Comparison of ENCODE assay signal across 1 cellular context in the genomic region with DNA sequence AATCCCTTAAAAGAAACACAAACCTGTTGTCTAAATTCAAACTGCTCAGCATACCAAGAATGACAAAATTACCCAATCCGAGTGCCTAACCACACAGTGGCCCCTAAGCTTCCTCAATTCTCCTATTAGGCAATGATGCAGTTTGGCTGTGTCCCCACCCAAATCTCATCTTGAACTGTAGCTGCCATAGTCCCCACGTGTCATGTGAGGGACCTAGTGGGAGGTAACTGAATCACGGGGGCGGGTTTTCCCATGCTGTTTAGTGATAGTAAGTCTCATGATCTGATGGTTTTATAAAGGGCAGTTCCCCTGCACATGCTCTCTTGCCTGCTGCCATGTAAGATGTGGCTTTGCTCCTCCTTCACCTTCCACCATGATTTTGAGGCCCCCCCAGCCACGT.
TF ChIP-seq lines count a peak whose summit lies in the region.

No MANE protein-coding gene starts in this region.

TF ChIP-seq in K562, 482 proteins besides CTCF, POLR2A, EP300 and RAD21 (continued from another document):
- TF ChIP-seq, protein P1, sequence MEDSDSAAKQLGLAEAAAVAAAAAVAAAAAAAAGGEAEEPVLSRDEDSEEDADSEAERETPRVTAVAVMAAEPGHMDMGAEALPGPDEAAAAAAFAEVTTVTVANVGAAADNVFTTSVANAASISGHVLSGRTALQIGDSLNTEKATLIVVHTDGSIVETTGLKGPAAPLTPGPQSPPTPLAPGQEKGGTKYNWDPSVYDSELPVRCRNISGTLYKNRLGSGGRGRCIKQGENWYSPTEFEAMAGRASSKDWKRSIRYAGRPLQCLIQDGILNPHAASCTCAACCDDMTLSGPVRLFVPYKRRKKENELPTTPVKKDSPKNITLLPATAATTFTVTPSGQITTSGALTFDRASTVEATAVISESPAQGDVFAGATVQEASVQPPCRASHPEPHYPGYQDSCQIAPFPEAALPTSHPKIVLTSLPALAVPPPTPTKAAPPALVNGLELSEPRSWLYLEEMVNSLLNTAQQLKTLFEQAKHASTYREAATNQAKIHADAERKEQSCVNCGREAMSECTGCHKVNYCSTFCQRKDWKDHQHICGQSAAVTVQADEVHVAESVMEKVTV (CRISPR knock-in tag; IDR thresholded peaks at IDR 0.05) = no peak
- no peak for TF ChIP-seq TEAD4 (IDR thresholded peaks at IDR 0.05; ENCODE audit: low read length)
- TF ChIP-seq TEAD4 (CRISPR knock-in tag; IDR thresholded peaks at IDR 0.05; ENCODE audit: borderline replicate concordance) = no peak
- no peak for TF ChIP-seq RBM34 (IDR thresholded peaks at IDR 0.05; ENCODE audit: borderline replicate concordance, insufficient read depth, low read length)
- no peak for TF ChIP-seq RFX5 (IDR thresholded peaks at IDR 0.05; ENCODE audit: low read depth, low read length)
- peak; percentile 58; the same call in 1 of the 2 replicates for TF ChIP-seq USF2 (CRISPR knock-in tag; IDR thresholded peaks at IDR 0.05)
- no peak for TF ChIP-seq ZNF583 (CRISPR knock-in tag; IDR thresholded peaks at IDR 0.05)
- peak; percentile 34; the same call in 1 of the 2 replicates for TF ChIP-seq CEBPG (CRISPR knock-in tag; IDR thresholded peaks at IDR 0.05)
- TF ChIP-seq CEBPG (tag; conservative IDR thresholded peaks at IDR 0.05 in 1 of 2, IDR thresholded peaks at IDR 0.05 in 1 of 2) = peak in 1 of 2 experiments; percentile 13; a peak in 1 of 4 replicates
- TF ChIP-seq BRCA1 (IDR thresholded peaks at IDR 0.05) = no peak
- no peak for TF ChIP-seq BRCA1 (CRISPR knock-in tag; IDR thresholded peaks at IDR 0.05)
- TF ChIP-seq IFI16 (CRISPR knock-in tag; IDR thresholded peaks at IDR 0.05) = no peak
- no peak for TF ChIP-seq CHD1 (IDR thresholded peaks at IDR 0.05; ENCODE audit: low read length)
- no peak for TF ChIP-seq DACH1 (IDR thresholded peaks at IDR 0.05; ENCODE audit: partially characterized antibody)
- no peak for TF ChIP-seq SIN3B (IDR thresholded peaks at IDR 0.05; ENCODE audit: low read depth)
- peak; percentile 25; the same call in 1 of the 2 replicates for TF ChIP-seq POLR2AphosphoS5 (IDR thresholded peaks at IDR 0.05; ENCODE audit: control insufficient read depth, insufficient read depth, low read depth, low read length)
- TF ChIP-seq ZFP36 (IDR thresholded peaks at IDR 0.05; ENCODE audit: low read depth, low read length, partially characterized antibody) = no peak
- TF ChIP-seq CEBPB (tag; IDR thresholded peaks at IDR 0.05) = peak; percentile 68; the same call in 1 of the 2 replicates
- TF ChIP-seq ETV5 (CRISPR knock-in tag; IDR thresholded peaks at IDR 0.05; ENCODE audit: low read depth) = no peak
- no peak for TF ChIP-seq GABPA (tag; conservative IDR thresholded peaks at IDR 0.05; ENCODE audit: low read depth)
- TF ChIP-seq ATF3 (IDR thresholded peaks at IDR 0.05) = no peak
- no peak for TF ChIP-seq ATF3 (CRISPR knock-in tag; conservative IDR thresholded peaks at IDR 0.05)
